ENCODE assay signal across 14 cellular contexts in genomic region chr2:20562540-20563225, GRCh38.
DNase-seq lines count a peak whose midpoint lies in the region; ATAC-seq, FAIRE-seq and TF ChIP-seq lines count a peak whose summit lies in the region.
"Had no signal": no experiment of that assay in that cellular context is flagged by ENCODE, and none has a peak within 500 bp of the region (broad histone marks: within the 10 kb centered on the region; RNA-seq: fewer than 3 reads in every experiment).

No MANE protein-coding gene starts in this region.

- peaks cover 13% of the 10 kb centered on the region for H3K4me1 ChIP-seq in neural progenitor cell
- H3K4me1 ChIP-seq: left lung had no signal

- H3K4me1 Mint-ChIP-seq in neural progenitor cell, result peaks cover 68% of the 10 kb centered on the region
- peaks cover 9% of the 10 kb centered on the region for H3K4me1 Mint-ChIP-seq in activated T-cell treated with anti-CD3 and anti-CD28 coated beads, Interleukin-2, amount 50 U/mL, for 72 hours (ENCODE audit: low read depth)

- H3K27me3 ChIP-seq in neural progenitor cell, result peaks cover 36% of the 10 kb centered on the region
- H3K27me3 ChIP-seq: left lung, thyroid gland had no signal

- peak; percentile 63 for DNase-seq in NCI-H1694 (lab: John Stamatoyannopoulos, UW)
- no peak for DNase-seq in choroid plexus epithelial cell (ENCODE audit: low read depth)
- peak; percentile 74 for DNase-seq in neural progenitor cell (ENCODE audit: low spot score)
- no peak for DNase-seq in KBM-7
- no peak for DNase-seq in activated T-cell treated with anti-CD3 and anti-CD28 coated beads, Interleukin-2, amount 50 U/mL, for 72 hours
- DNase-seq in GM12891 (ENCODE audit: insufficient read length, low spot score), result no peak
- DNase-seq: activated T-cell treated with anti-CD3 and anti-CD28 coated beads for 4 hours, MV-4-11, Right ventricle myocardium superior, thyroid gland had no signal

- H3K4me3 Mint-ChIP-seq in neural progenitor cell, result no peak overlapping the region
- no peak overlapping the region for H3K4me3 Mint-ChIP-seq in activated T-cell treated with anti-CD3 and anti-CD28 coated beads, Interleukin-2, amount 50 U/mL, for 72 hours

- no peak for ATAC-seq in activated T-cell treated with anti-CD3 and anti-CD28 coated beads, Interleukin-2, amount 50 U/mL, for 72 hours (replicated peaks in 1 of 2)
- ATAC-seq in GM21447 (IDR thresholded peaks at IDR 0.05; ENCODE audit: unreplicated experiment), result no peak
- ATAC-seq: left lung had no signal

- no peaks in the 10 kb centered on the region for H4K20me1 ChIP-seq in neural progenitor cell (ENCODE audit: low read depth)

- no peak overlapping the region for H3K4me2 ChIP-seq in neural progenitor cell

- H3K36me3 ChIP-seq in neural progenitor cell, result no peaks in the 10 kb centered on the region
- H3K36me3 ChIP-seq: left lung, thyroid gland had no signal

- H3K79me2 ChIP-seq in neural progenitor cell (ENCODE audit: low read depth), result no peaks in the 10 kb centered on the region

- peak overlapping the region; percentile 87 for H3K27ac Mint-ChIP-seq in neural progenitor cell
- H3K27ac Mint-ChIP-seq in activated T-cell treated with anti-CD3 and anti-CD28 coated beads, Interleukin-2, amount 50 U/mL, for 72 hours, result no peak overlapping the region

- TF ChIP-seq CTCF in GM12875 (IDR thresholded peaks at IDR 0.05; ENCODE audit: borderline replicate concordance, insufficient read depth, low read depth, low read length), result 0 out of 2 replicates have a peak, but pooled peaks have one; percentile 14
- peak; percentile 38 for TF ChIP-seq CTCF in choroid plexus epithelial cell (conservative IDR thresholded peaks at IDR 0.05; ENCODE audit: low read depth, low read length)
- TF ChIP-seq CTCF in neural progenitor cell (IDR thresholded peaks at IDR 0.05), result peak; percentile 49

- no peaks in the 10 kb centered on the region for H3K9me3 ChIP-seq in neural progenitor cell (ENCODE audit: low read depth)
- H3K9me3 ChIP-seq: left lung, thyroid gland had no signal

- H3K36me3 Mint-ChIP-seq in neural progenitor cell, result no peaks in the 10 kb centered on the region
- no peaks in the 10 kb centered on the region for H3K36me3 Mint-ChIP-seq in activated T-cell treated with anti-CD3 and anti-CD28 coated beads, Interleukin-2, amount 50 U/mL, for 72 hours (ENCODE audit: insufficient read depth in 2 of 2)

- no peak overlapping the region for H3K27ac ChIP-seq in neural progenitor cell
- H3K27ac ChIP-seq: HL-60, left lung, thyroid gland had no signal

- H3K4me3 ChIP-seq in GM12875 (ENCODE audit: low read depth, low read length), result no peak overlapping the region
- H3K4me3 ChIP-seq in choroid plexus epithelial cell (ENCODE audit: low read depth, low read length), result no peak overlapping the region
- no peak overlapping the region for H3K4me3 ChIP-seq in neural progenitor cell
- H3K4me3 ChIP-seq: left lung, thyroid gland had no signal

- in situ Hi-C loops in KBM-7 (cut with MboI; ENCODE audit: low pct_unique_long_range_greater_than_20kb, low sequenced_read_pairs), result no loop called here

- no peak for FAIRE-seq in GM12891 (lab: Jason Lieb, UNC)

- H3K27me3 Mint-ChIP-seq in neural progenitor cell (ENCODE audit: insufficient read depth, low read depth), result peaks cover 15% of the 10 kb centered on the region
- peaks cover 23% of the 10 kb centered on the region for H3K27me3 Mint-ChIP-seq in activated T-cell treated with anti-CD3 and anti-CD28 coated beads, Interleukin-2, amount 50 U/mL, for 72 hours (ENCODE audit: low read depth)

- no peaks in the 10 kb centered on the region for H3F3A ChIP-seq in neural progenitor cell (ENCODE audit: low read depth)

- H3K9ac ChIP-seq in neural progenitor cell, result no peak overlapping the region

- no peak overlapping the region for H2AFZ ChIP-seq in neural progenitor cell (replicated peaks)

- H3K9me3 Mint-ChIP-seq in neural progenitor cell, result no peaks in the 10 kb centered on the region
- H3K9me3 Mint-ChIP-seq in activated T-cell treated with anti-CD3 and anti-CD28 coated beads, Interleukin-2, amount 50 U/mL, for 72 hours, result no peaks in the 10 kb centered on the region

- TF ChIP-seq POLR2A in GM12891 (IDR thresholded peaks at IDR 0.05; ENCODE audit: low read depth, low read length), result no peak

TF ChIP-seq in GM12891, 5 proteins besides CTCF, POLR2A, EP300 and RAD21:
- TF ChIP-seq SPI1 (IDR thresholded peaks at IDR 0.05; ENCODE audit: low read depth, low read length) (no peak), POU2F2 (IDR thresholded peaks at IDR 0.05; ENCODE audit: low read depth, low read length) (no peak), TAF1 (IDR thresholded peaks at IDR 0.05; ENCODE audit: low read depth, low read length) (no peak), POLR2AphosphoS5 (IDR thresholded peaks at IDR 0.05; ENCODE audit: low read depth, low read length) (no peak), PAX5 (IDR thresholded peaks at IDR 0.05; ENCODE audit: insufficient read depth, low read length, severe bottlenecking) (no peak)
TF ChIP-seq in GM12891: peak in this region for 0.

Comparison
In these comparisons a context has a peak if more than half of its experiments do, and no peak if none do; other contexts are left out.
1. DNase-seq: peak in NCI-H1694 (single experiment) and neural progenitor cell (single experiment); none in choroid plexus epithelial cell (single experiment), KBM-7 (single experiment), activated T-cell treated with anti-CD3 and anti-CD28 coated beads, Interleukin-2, amount 50 U/mL, for 72 hours (0 of 2) and GM12891 (single experiment).
2. Peak in every context shown above with its lines, with median percentiles within 50 percentile points of each other: CTCF ChIP-seq.